Comparison of ENCODE assay signal across 10 cellular contexts in genomic region chr12:47699-48226, GRCh38. TPM values are rescaled to one million over a fixed set of nuclear protein-coding genes. Genes with fewer than 3 reads are reported as not detected.
DNase-seq lines count a peak whose midpoint lies in the region; ATAC-seq and TF ChIP-seq lines count a peak whose summit lies in the region.
"Not testable (repeated sequence)": the region's sequence is repeated elsewhere in the genome, so short reads cannot be mapped to it uniquely, and the experiment has no call there.
"Had no signal": no experiment of that assay in that cellular context is flagged by ENCODE, and none has a peak within 500 bp of the region (broad histone marks: within the 10 kb centered on the region; RNA-seq: fewer than 3 reads in every experiment).

No MANE protein-coding gene starts in this region.

- in situ Hi-C loops in ACHN (cut with HindIII; ENCODE audit: low pct_ligation_motif_present, low pct_unique_long_range_greater_than_20kb, low sequenced_read_pairs) = not testable (repeated sequence)

- not testable (repeated sequence) for H3K9me3 Mint-ChIP-seq in activated CD4-positive, alpha-beta T cell treated with anti-CD3 and anti-CD28 coated beads, Interleukin-2, amount 10 ng/mL, durations not matched to agents 24 days and 14 days; osteocyte (ENCODE audit: unreplicated experiment)

- not testable (repeated sequence) for H3K36me3 Mint-ChIP-seq in activated CD4-positive, alpha-beta T cell treated with anti-CD3 and anti-CD28 coated beads, Interleukin-2, amount 10 ng/mL, durations not matched to agents 24 days and 14 days (ENCODE audit: low read depth); osteocyte (ENCODE audit: unreplicated experiment)

- ATAC-seq in foreskin keratinocyte (peak; percentile 8), lower lobe of right lung (peak; percentile 11 to 19)
- ATAC-seq in stimulated activated naive CD8-positive, alpha-beta T cell treated with anti-CD3 and anti-CD28 coated beads, Interleukin-15, Interleukin-2, amounts not matched to agents 100 U/mL and 50 U/mL, for 24 hours = peak; percentile 39

- not testable (repeated sequence) for H3K27ac Mint-ChIP-seq in activated CD4-positive, alpha-beta T cell treated with anti-CD3 and anti-CD28 coated beads, Interleukin-2, amount 10 ng/mL, durations not matched to agents 24 days and 14 days; osteocyte (ENCODE audit: unreplicated experiment)

- not testable (repeated sequence) for H3K4me1 ChIP-seq in foreskin keratinocyte, lower lobe of right lung

- H3K4me1 Mint-ChIP-seq in activated CD4-positive, alpha-beta T cell treated with anti-CD3 and anti-CD28 coated beads, Interleukin-2, amount 10 ng/mL, durations not matched to agents 24 days and 14 days; osteocyte (ENCODE audit: unreplicated experiment): not testable (repeated sequence)

- not testable (repeated sequence) for H3K36me3 ChIP-seq in lower lobe of right lung

- H3K4me3 Mint-ChIP-seq in activated CD4-positive, alpha-beta T cell treated with anti-CD3 and anti-CD28 coated beads, Interleukin-2, amount 10 ng/mL, durations not matched to agents 24 days and 14 days; osteocyte (ENCODE audit: unreplicated experiment): not testable (repeated sequence)

- not testable (repeated sequence) for H3K9me3 ChIP-seq in lower lobe of right lung

- H3K27ac ChIP-seq in foreskin keratinocyte, lower lobe of right lung: not testable (repeated sequence)

- H3K27me3 Mint-ChIP-seq in activated CD4-positive, alpha-beta T cell treated with anti-CD3 and anti-CD28 coated beads, Interleukin-2, amount 10 ng/mL, durations not matched to agents 24 days and 14 days = not testable (repeated sequence)
- H3K27me3 Mint-ChIP-seq in osteocyte (ENCODE audit: unreplicated experiment) = peaks cover 41% of the 10 kb centered on the region

- H3K4me3 ChIP-seq in lower lobe of right lung = not testable (repeated sequence)

- not testable (repeated sequence) for TF ChIP-seq CTCF in foreskin keratinocyte (conservative IDR thresholded peaks at IDR 0.05); lower lobe of right lung (IDR thresholded peaks at IDR 0.05); osteocyte (IDR thresholded peaks at IDR 0.05)

- H3K27me3 ChIP-seq in foreskin keratinocyte; lower lobe of right lung (ENCODE audit: low read depth): not testable (repeated sequence)

- intact Hi-C loops in activated CD4-positive, alpha-beta T cell treated with anti-CD3 and anti-CD28 coated beads, Interleukin-2, amount 10 ng/mL, durations not matched to agents 24 days and 14 days (cut with micrococcal nuclease); lower lobe of right lung (cut with DNase I): not testable (repeated sequence)

- DNase-seq in ACHN (peak; percentile 0), osteocyte (ENCODE audit: extremely low spot score, unreplicated experiment) (peak; percentile 83)
- peak; percentile 51 for DNase-seq in activated CD4-positive, alpha-beta T cell treated with anti-CD3 and anti-CD28 coated beads, Interleukin-2, amount 10 ng/mL, durations not matched to agents 24 days and 14 days
- DNase-seq in foreskin keratinocyte; lower lobe of right lung; stimulated activated naive CD8-positive, alpha-beta T cell treated with anti-CD3 and anti-CD28 coated beads, Interleukin-15, Interleukin-2, amounts not matched to agents 100 U/mL and 50 U/mL, for 24 hours: not testable (repeated sequence)

RNA-seq across cellular contexts. Expression of gene IQSEC3, which starts 18.8 kb away (rescaled TPM):
- 0.05 and 0.21 TPM in 2 replicates for total RNA-seq in activated CD4-positive, alpha-beta T cell treated with anti-CD3 and anti-CD28 coated beads, Interleukin-2, amount 10 ng/mL, durations not matched to agents 24 days and 14 days
- total RNA-seq in foreskin keratinocyte = not detected in 2 replicates
- polyA plus RNA-seq in foreskin keratinocyte = 0.01 TPM in 1 of 2 replicates, not detected in the other
- total RNA-seq in lower lobe of right lung = 10.7 TPM
- 0.37 and 0.56 TPM in 2 replicates for total RNA-seq in osteocyte
- total RNA-seq: G401, GM12878, IMR-90 had no signal
- polyA plus RNA-seq: CD8-positive, alpha-beta memory T cell; GM12878 had no signal
